Comparison of ENCODE assay signal across 34 cellular contexts in genomic region chr14:55057919-55058318, GRCh38.
"Had no signal": no experiment of that assay in that cellular context is flagged by ENCODE, and none has a peak within 500 bp of the region (broad histone marks: within the 10 kb centered on the region; RNA-seq: fewer than 3 reads in every experiment).

No MANE protein-coding gene starts in this region.

- H3K27me3 Mint-ChIP-seq: activated B cell treated with CpG ODN at 0.5 μM for 24 hours; activated T-cell treated with anti-CD3 and anti-CD28 coated beads, Interleukin-2, amount 50 U/mL, for 24 hours; T-cell had no signal

- H3K27me3 ChIP-seq: brain microvascular endothelial cell, Peyer's patch had no signal

- H3K9me3 ChIP-seq: Peyer's patch had no signal

- H3K4me3 ChIP-seq: Peyer's patch had no signal

- ATAC-seq: activated CD8-positive, alpha-beta T cell treated with anti-CD3 and anti-CD28 coated beads, Interleukin-2, amount 10 ng/mL, durations not matched to agents 7 days and 5 days; activated naive CD4-positive, alpha-beta T cell treated with anti-CD3 and anti-CD28 coated beads, Interleukin-2, amount 50 U/mL, for 72 hours; PC-3; Right ventricle myocardium inferior; SK-N-SH treated with all-trans-retinoic acid at 6 μM for 48 hours; T-cell had no signal

- DNase-seq: activated B cell treated with CpG ODN at 0.5 μM for 24 hours; activated CD4-positive, alpha-beta T cell treated with anti-CD3 and anti-CD28 coated beads for 48 hours; activated CD4-positive, alpha-beta T cell treated with anti-CD3 and anti-CD28 coated beads, Interleukin-2, amount 50 U/mL, for 4 hours; activated CD4-positive, CD25-positive, alpha-beta regulatory T cell treated with anti-CD3 and anti-CD28 coated beads, Interleukin-2, amount 50 U/mL, for 72 hours; activated CD8-positive, alpha-beta T cell treated with anti-CD3 and anti-CD28 coated beads, Interleukin-2, amount 10 ng/mL, durations not matched to agents 7 days and 5 days; activated gamma-delta T cell; activated naive CD4-positive, alpha-beta T cell treated with Interleukin-2 at 50 U/mL for 16 hours; activated T-cell treated with anti-CD3 and anti-CD28 coated beads, Interleukin-2, amount 50 U/mL, for 24 hours; amniotic stem cell; aorta; brain microvascular endothelial cell; central memory CD4-positive, alpha-beta T cell; Karpas-422; NCI-H1105; NCI-H1417 treated with DMSO at 0.1 percent for 48 hours; NCI-H187 treated with DMSO at 0.1 percent for 48 hours; NCI-H2081; NCI-H345; NCI-H510A; NCI-H526; NCI-H748 treated with DMSO at 0.1 percent for 48 hours; NK-92 treated with Interleukin-12 subunit alpha and Interleukin-12 subunit beta, amount 100 ng/mL, for 24 hours; PC-3; Peyer's patch; RPMI8226; SIG-M5; T-cell; T-helper 2 cell; T-helper 9 cell had no signal

- H3K9me3 Mint-ChIP-seq: activated B cell treated with CpG ODN at 0.5 μM for 24 hours; activated naive CD4-positive, alpha-beta T cell treated with anti-CD3 and anti-CD28 coated beads, Interleukin-2, amount 50 U/mL, for 72 hours; activated T-cell treated with anti-CD3 and anti-CD28 coated beads, Interleukin-2, amount 50 U/mL, for 24 hours; activated T-helper 2 cell treated with anti-CD3 and anti-CD28 coated beads, Interferon-gamma antibody, Interleukin-2, Interleukin-4, amounts not matched to agents 10 μg/mL and 5 μg/mL and 100 μg/mL, durations not matched to agents 14 hours and 24 hours and 36 hours; T-cell had no signal

- H3K27ac ChIP-seq: brain microvascular endothelial cell, Peyer's patch, VCaP had no signal

- H3K27ac Mint-ChIP-seq: activated B cell treated with CpG ODN at 0.5 μM for 24 hours; activated CD8-positive, alpha-beta T cell treated with anti-CD3 and anti-CD28 coated beads, Interleukin-2, amount 10 ng/mL, durations not matched to agents 7 days and 5 days; activated T-cell treated with anti-CD3 and anti-CD28 coated beads, Interleukin-2, amount 50 U/mL, for 24 hours; activated T-helper 2 cell treated with anti-CD3 and anti-CD28 coated beads, Interferon-gamma antibody, Interleukin-2, Interleukin-4, amounts not matched to agents 10 μg/mL and 5 μg/mL and 100 μg/mL, durations not matched to agents 14 hours and 24 hours and 36 hours; T-cell had no signal

- H3K4me3 Mint-ChIP-seq: activated B cell treated with CpG ODN at 0.5 μM for 24 hours; activated CD8-positive, alpha-beta T cell treated with anti-CD3 and anti-CD28 coated beads, Interleukin-2, amount 10 ng/mL, durations not matched to agents 7 days and 5 days; activated T-cell treated with anti-CD3 and anti-CD28 coated beads, Interleukin-2, amount 50 U/mL, for 24 hours; T-cell had no signal
